35 cellular contexts compared by ENCODE assay signal in the genomic region with DNA sequence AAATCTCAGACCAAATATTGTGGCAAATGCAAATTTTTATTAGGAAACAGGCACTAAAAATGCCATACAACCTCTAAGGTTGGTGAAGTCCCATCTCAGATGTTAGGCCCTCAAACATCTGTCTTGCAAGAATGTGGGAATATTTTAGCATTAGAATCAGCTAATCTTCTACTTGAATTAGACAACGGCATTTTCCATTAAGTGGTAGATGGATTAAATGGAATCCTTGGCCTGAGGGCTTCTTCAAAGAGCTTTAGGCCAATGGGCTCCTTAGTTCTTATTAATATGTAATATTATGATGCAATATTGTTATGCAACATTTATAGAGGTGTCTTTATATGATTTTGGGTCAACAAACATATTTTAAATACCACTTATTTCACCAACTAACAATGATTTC.
"Had no signal": no experiment of that assay in that cellular context is flagged by ENCODE, and none has a peak within 500 bp of the region (broad histone marks: within the 10 kb centered on the region; RNA-seq: fewer than 3 reads in every experiment).

No MANE protein-coding gene starts in this region.

- H3K36me3 Mint-ChIP-seq: activated CD8-positive, alpha-beta memory T cell treated with anti-CD3 and anti-CD28 coated beads, Interleukin-2, amount 10 ng/mL, durations not matched to agents 7 days and 5 days; activated naive CD4-positive, alpha-beta T cell treated with anti-CD3 and anti-CD28 coated beads, Interleukin-2, amount 10 ng/mL, durations not matched to agents 7 days and 5 days; activated naive CD8-positive, alpha-beta T cell treated with anti-CD3 and anti-CD28 coated beads for 36 hours; T-cell had no signal

- H3K27ac Mint-ChIP-seq: activated CD4-positive, alpha-beta memory T cell treated with anti-CD3 and anti-CD28 coated beads, Interleukin-2, amount 10 ng/mL, durations not matched to agents 7 days and 5 days; activated CD8-positive, alpha-beta memory T cell treated with anti-CD3 and anti-CD28 coated beads, Interleukin-2, amount 10 ng/mL, durations not matched to agents 7 days and 5 days; activated naive CD4-positive, alpha-beta T cell treated with anti-CD3 and anti-CD28 coated beads, Interleukin-2, amount 10 ng/mL, durations not matched to agents 7 days and 5 days; activated naive CD8-positive, alpha-beta T cell treated with anti-CD3 and anti-CD28 coated beads for 36 hours; T-cell; T-helper 17 cell had no signal

- H3K27me3 ChIP-seq: brain microvascular endothelial cell, Peyer's patch, SJSA1 had no signal

- H3K27me3 Mint-ChIP-seq: activated naive CD4-positive, alpha-beta T cell treated with anti-CD3 and anti-CD28 coated beads, Interleukin-2, amount 10 ng/mL, durations not matched to agents 7 days and 5 days; central memory CD8-positive, alpha-beta T cell had no signal

- H3K4me3 Mint-ChIP-seq: activated CD4-positive, alpha-beta memory T cell treated with anti-CD3 and anti-CD28 coated beads, Interleukin-2, amount 10 ng/mL, durations not matched to agents 7 days and 5 days; activated CD8-positive, alpha-beta memory T cell treated with anti-CD3 and anti-CD28 coated beads, Interleukin-2, amount 10 ng/mL, durations not matched to agents 7 days and 5 days; activated naive CD4-positive, alpha-beta T cell treated with anti-CD3 and anti-CD28 coated beads, Interleukin-2, amount 10 ng/mL, durations not matched to agents 7 days and 5 days; activated naive CD8-positive, alpha-beta T cell treated with anti-CD3 and anti-CD28 coated beads for 36 hours; central memory CD8-positive, alpha-beta T cell; T-cell; T-helper 17 cell had no signal

- H3K9me3 Mint-ChIP-seq: activated CD4-positive, alpha-beta memory T cell treated with anti-CD3 and anti-CD28 coated beads, Interleukin-2, amount 10 ng/mL, durations not matched to agents 7 days and 5 days; activated naive CD4-positive, alpha-beta T cell treated with anti-CD3 and anti-CD28 coated beads, Interleukin-2, amount 10 ng/mL, durations not matched to agents 7 days and 5 days; activated naive CD8-positive, alpha-beta T cell treated with anti-CD3 and anti-CD28 coated beads for 36 hours; central memory CD8-positive, alpha-beta T cell; T-cell had no signal

- H3K4me1 ChIP-seq: Peyer's patch had no signal

- H3K4me1 Mint-ChIP-seq: activated CD4-positive, alpha-beta memory T cell treated with anti-CD3 and anti-CD28 coated beads, Interleukin-2, amount 10 ng/mL, durations not matched to agents 7 days and 5 days; activated CD8-positive, alpha-beta memory T cell treated with anti-CD3 and anti-CD28 coated beads, Interleukin-2, amount 10 ng/mL, durations not matched to agents 7 days and 5 days; activated naive CD4-positive, alpha-beta T cell treated with anti-CD3 and anti-CD28 coated beads, Interleukin-2, amount 10 ng/mL, durations not matched to agents 7 days and 5 days; activated naive CD8-positive, alpha-beta T cell treated with anti-CD3 and anti-CD28 coated beads for 36 hours; central memory CD8-positive, alpha-beta T cell; T-cell; T-helper 17 cell had no signal

- H3K36me3 ChIP-seq: brain microvascular endothelial cell, Peyer's patch, SJSA1 had no signal

- ATAC-seq: activated CD8-positive, alpha-beta memory T cell treated with anti-CD3 and anti-CD28 coated beads, Interleukin-2, amount 10 ng/mL, durations not matched to agents 7 days and 5 days; PC-3; SK-N-SH treated with all-trans-retinoic acid at 6 μM for 48 hours; T-cell; T-helper 17 cell had no signal

- H3K27ac ChIP-seq: brain microvascular endothelial cell, Peyer's patch, SJSA1, VCaP had no signal

- DNase-seq: activated CD4-positive, alpha-beta memory T cell treated with anti-CD3 and anti-CD28 coated beads, Interleukin-2, amount 10 ng/mL, durations not matched to agents 7 days and 5 days; activated CD4-positive, alpha-beta T cell treated with anti-CD3 and anti-CD28 coated beads for 1 hour; activated CD4-positive, alpha-beta T cell treated with anti-CD3 and anti-CD28 coated beads for 48 hours; activated CD4-positive, CD25-positive, alpha-beta regulatory T cell; activated CD8-positive, alpha-beta memory T cell treated with anti-CD3 and anti-CD28 coated beads for 24 hours; activated CD8-positive, alpha-beta memory T cell treated with anti-CD3 and anti-CD28 coated beads, Interleukin-2, amount 10 ng/mL, durations not matched to agents 7 days and 5 days; activated CD8-positive, alpha-beta memory T cell treated with anti-CD3 and anti-CD28 coated beads, Interleukin-2, amount 50 U/mL, for 48 hours; activated effector memory CD4-positive, alpha-beta T cell treated with Interleukin-2 at 50 U/mL for 16 hours; activated naive CD4-positive, alpha-beta T cell treated with anti-CD3 and anti-CD28 coated beads, Interleukin-2, amount 10 ng/mL, durations not matched to agents 7 days and 5 days; activated naive CD8-positive, alpha-beta T cell treated with anti-CD3 and anti-CD28 coated beads for 36 hours; activated T-cell treated with anti-CD3 and anti-CD28 coated beads, Interleukin-2, amount 50 U/mL, for 48 hours; amniotic stem cell; aorta; brain microvascular endothelial cell; NCI-H1092 treated with DMSO at 0.1 percent for 48 hours; NCI-H1417; NCI-H146; NCI-H187; NCI-H2029 treated with DMSO at 0.1 percent for 48 hours; NCI-H2107; NCI-H2171; NCI-H510A; NCI-H526; NCI-H748 treated with DMSO at 0.1 percent for 48 hours; NK-92 treated with Interleukin-12 subunit alpha and Interleukin-12 subunit beta, amount 100 ng/mL, for 24 hours; PC-3; Peyer's patch; RPMI8226; SHP77 treated with DMSO at 0.1 percent for 48 hours; T-cell; T-helper 17 cell had no signal

- H3K4me3 ChIP-seq: Peyer's patch, SJSA1 had no signal

- H3K9me3 ChIP-seq: Peyer's patch, SJSA1 had no signal
